28 cellular contexts compared by ENCODE assay signal in the genomic region with DNA sequence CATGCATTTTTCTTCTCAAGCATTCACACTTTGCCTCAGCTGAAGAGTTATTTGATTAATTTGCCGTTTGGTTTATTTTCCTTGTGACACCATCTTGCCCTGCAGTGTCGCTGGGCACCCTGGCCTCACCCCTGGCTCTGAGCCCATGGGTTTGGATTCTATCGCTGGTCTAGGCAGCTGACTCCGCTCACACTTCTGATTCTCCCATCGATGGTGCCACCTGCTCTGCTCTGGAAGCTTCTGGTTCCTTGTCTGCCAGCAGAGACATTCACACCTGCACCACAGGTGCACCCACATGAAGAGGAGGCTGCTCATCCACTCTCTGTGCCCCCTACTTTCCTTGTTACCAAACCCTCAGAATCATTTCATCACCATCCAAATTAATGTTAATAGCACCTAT.
"Had no signal": no experiment of that assay in that cellular context is flagged by ENCODE, and none has a peak within 500 bp of the region (broad histone marks: within the 10 kb centered on the region; RNA-seq: fewer than 3 reads in every experiment).

No MANE protein-coding gene starts in this region.

- FAIRE-seq: bronchial epithelial cell, TTC549 had no signal

- H3K9ac ChIP-seq: KMS-11, SK-N-SH had no signal

- H3K4me1 ChIP-seq: SJSA1 had no signal

- H3K27ac ChIP-seq: KMS-11, SJSA1 had no signal

- H3K36me3 ChIP-seq: SJSA1 had no signal

- H3K9me3 ChIP-seq: SJSA1, SK-N-SH had no signal

- DNase-seq: activated CD4-positive, alpha-beta T cell treated with anti-CD3 and anti-CD28 coated beads, Interleukin-2, amount 10 ng/mL, durations not matched to agents 24 days and 14 days; activated CD4-positive, alpha-beta T cell treated with anti-CD3 and anti-CD28 coated beads, Interleukin-2, amount 50 U/mL, for 48 hours; activated CD8-positive, alpha-beta memory T cell treated with anti-CD3 and anti-CD28 coated beads, Interleukin-2, amount 50 U/mL, for 4 hours; activated CD8-positive, alpha-beta T cell treated with anti-CD3 and anti-CD28 coated beads, Interleukin-2, amount 10 ng/mL, durations not matched to agents 7 days and 5 days; activated effector memory CD4-positive, alpha-beta T cell treated with Interleukin-2 at 50 U/mL for 16 hours; activated naive CD4-positive, alpha-beta T cell treated with anti-CD3 and anti-CD28 coated beads, Interleukin-2, amount 10 ng/mL, durations not matched to agents 7 days and 5 days; activated naive CD8-positive, alpha-beta T cell treated with anti-CD3 and anti-CD28 coated beads, Interleukin-2, amount 50 U/mL, for 24 hours; activated T-cell treated with anti-CD3 and anti-CD28 coated beads for 4 hours; activated T-cell treated with anti-CD3 and anti-CD28 coated beads, Interleukin-2, amount 50 U/mL, for 4 hours; anterior cingulate cortex; caudate nucleus; cerebellar nuclear complex; NCI-H1092 treated with DMSO at 0.1 percent for 48 hours; NCI-H1417; NCI-H146; NCI-H187; NCI-H2029 treated with DMSO at 0.1 percent for 48 hours; NCI-H2107; NCI-H2171; NCI-H226; NCI-H524 treated with DMSO at 0.1 percent for 48 hours; OCI-M1; SHP77 treated with DMSO at 0.1 percent for 48 hours; SK-N-SH had no signal

- H3K4me2 ChIP-seq: KMS-11, SK-N-SH had no signal

- H3K27me3 ChIP-seq: SJSA1 had no signal

- ATAC-seq: activated CD8-positive, alpha-beta T cell treated with anti-CD3 and anti-CD28 coated beads, Interleukin-2, amount 10 ng/mL, durations not matched to agents 7 days and 5 days; activated naive CD8-positive, alpha-beta T cell treated with anti-CD3 and anti-CD28 coated beads, Interleukin-2, amount 50 U/mL, for 24 hours; activated T-cell treated with anti-CD3 and anti-CD28 coated beads, Interleukin-2, amount 50 U/mL, for 4 hours had no signal

- H3K4me3 ChIP-seq: SJSA1 had no signal
